In genomic region chrX:40564447-40564846, GRCh38 we compare ENCODE assay signal across 32 cellular contexts. TPM values are rescaled to one million over a fixed set of nuclear protein-coding genes. Genes with fewer than 3 reads are reported as not detected.
"Had no signal": no experiment of that assay in that cellular context is flagged by ENCODE, and none has a peak within 500 bp of the region (broad histone marks: within the 10 kb centered on the region; RNA-seq: fewer than 3 reads in every experiment).

No MANE protein-coding gene starts in this region.

- H3K27me3 Mint-ChIP-seq: stimulated activated memory B cell treated with anti-CD40 and anti-IgM and Interleukin-4, amounts not matched to agents 10 μg/mL and 1 μg/mL and 100 μg/mL, for 72 hours; stimulated activated naive CD8-positive, alpha-beta T cell treated with anti-CD3 and anti-CD28 coated beads, Interleukin-15, amount 100 ng/mL, for 72 hours; stimulated activated naive CD8-positive, alpha-beta T cell treated with anti-CD3 and anti-CD28 coated beads, Interleukin-15, Interleukin-2, amounts not matched to agents 100 ng/mL and 50 ng/mL, for 24 hours; type B pancreatic cell had no signal

- H3K27ac ChIP-seq: stomach, suprapubic skin, testis, thoracic aorta, tibial artery, tibial nerve, transverse colon, upper lobe of left lung, upper lobe of right lung, uterus, vagina had no signal

- H3K9me3 Mint-ChIP-seq: stimulated activated effector memory CD8-positive, alpha-beta T cell treated with anti-CD3 and anti-CD28 coated beads, Interleukin-12 subunit alpha, Interleukin-12 subunit beta, amount 100 ng/mL, for 72 hours; stimulated activated memory B cell treated with anti-CD40 and anti-IgM and Interleukin-4, amounts not matched to agents 10 μg/mL and 1 μg/mL and 100 μg/mL, for 72 hours; stimulated activated naive B cell treated with anti-CD40 and anti-IgM and Interleukin-4, amounts not matched to agents 10 μg/mL and 1 μg/mL and 100 μg/mL, for 72 hours; stimulated activated naive CD8-positive, alpha-beta T cell treated with anti-CD3 and anti-CD28 coated beads, Interleukin-15, amount 100 ng/mL, for 72 hours; stimulated activated naive CD8-positive, alpha-beta T cell treated with anti-CD3 and anti-CD28 coated beads, Interleukin-15, Interleukin-2, amounts not matched to agents 100 ng/mL and 50 ng/mL, for 24 hours; type B pancreatic cell had no signal

- FAIRE-seq: urothelium cell line had no signal

- H3K4me1 ChIP-seq: stomach, suprapubic skin, testis, tibial artery, tibial nerve, transverse colon, upper lobe of left lung, upper lobe of right lung, uterus, vagina had no signal

- H3K4me3 ChIP-seq: stomach, suprapubic skin, testis, thoracic aorta, tibial artery, tibial nerve, transverse colon, upper lobe of left lung, upper lobe of right lung, uterus, vagina had no signal

- H3K4me1 Mint-ChIP-seq: stimulated activated effector memory CD8-positive, alpha-beta T cell treated with anti-CD3 and anti-CD28 coated beads, Interleukin-12 subunit alpha, Interleukin-12 subunit beta, amount 100 ng/mL, for 72 hours; stimulated activated memory B cell treated with anti-CD40 and anti-IgM and Interleukin-4, amounts not matched to agents 10 μg/mL and 1 μg/mL and 100 μg/mL, for 72 hours had no signal

- H3K9me3 ChIP-seq: stomach, suprapubic skin, testis, thoracic aorta, tibial artery, tibial nerve, transverse colon, upper lobe of left lung, upper lobe of right lung, uterus, vagina had no signal

- ATAC-seq: stimulated activated effector memory CD8-positive, alpha-beta T cell treated with anti-CD3 and anti-CD28 coated beads, Interleukin-12 subunit alpha, Interleukin-12 subunit beta, amount 100 ng/mL, for 72 hours; stimulated activated memory B cell treated with anti-CD40 and anti-IgM and Interleukin-4, amounts not matched to agents 10 μg/mL and 1 μg/mL and 100 μg/mL, for 72 hours; stimulated activated naive B cell treated with anti-CD40 and anti-IgM and Interleukin-4, amounts not matched to agents 10 μg/mL and 1 μg/mL and 100 μg/mL, for 72 hours; stimulated activated naive CD8-positive, alpha-beta T cell treated with anti-CD3 and anti-CD28 coated beads, Interleukin-15, amount 100 ng/mL, for 72 hours; stimulated activated naive CD8-positive, alpha-beta T cell treated with anti-CD3 and anti-CD28 coated beads, Interleukin-15, Interleukin-2, amounts not matched to agents 100 U/mL and 50 U/mL, for 24 hours; upper lobe of right lung had no signal

- H3K27me3 ChIP-seq: suprapubic skin, testis, tibial artery, transverse colon, upper lobe of left lung, upper lobe of right lung, vagina had no signal

- H3K36me3 ChIP-seq: stomach, suprapubic skin, thoracic aorta, tibial artery, tibial nerve, transverse colon, upper lobe of left lung, upper lobe of right lung, uterus, vagina had no signal

- H3K36me3 Mint-ChIP-seq: stimulated activated effector memory CD8-positive, alpha-beta T cell treated with anti-CD3 and anti-CD28 coated beads, Interleukin-12 subunit alpha, Interleukin-12 subunit beta, amount 100 ng/mL, for 72 hours; stimulated activated memory B cell treated with anti-CD40 and anti-IgM and Interleukin-4, amounts not matched to agents 10 μg/mL and 1 μg/mL and 100 μg/mL, for 72 hours; stimulated activated naive B cell treated with anti-CD40 and anti-IgM and Interleukin-4, amounts not matched to agents 10 μg/mL and 1 μg/mL and 100 μg/mL, for 72 hours; type B pancreatic cell had no signal

- H3K27ac Mint-ChIP-seq: stimulated activated effector memory CD8-positive, alpha-beta T cell treated with anti-CD3 and anti-CD28 coated beads, Interleukin-12 subunit alpha, Interleukin-12 subunit beta, amount 100 ng/mL, for 72 hours; stimulated activated memory B cell treated with anti-CD40 and anti-IgM and Interleukin-4, amounts not matched to agents 10 μg/mL and 1 μg/mL and 100 μg/mL, for 72 hours; stimulated activated naive B cell treated with anti-CD40 and anti-IgM and Interleukin-4, amounts not matched to agents 10 μg/mL and 1 μg/mL and 100 μg/mL, for 72 hours; stimulated activated naive CD8-positive, alpha-beta T cell treated with anti-CD3 and anti-CD28 coated beads, Interleukin-15, amount 100 ng/mL, for 72 hours; stimulated activated naive CD8-positive, alpha-beta T cell treated with anti-CD3 and anti-CD28 coated beads, Interleukin-15, Interleukin-2, amounts not matched to agents 100 ng/mL and 50 ng/mL, for 24 hours; type B pancreatic cell had no signal

- DNase-seq: stimulated activated CD4-positive, alpha-beta T cell treated with anti-CD3 and anti-CD28 coated beads, Interleukin-2, amount 100 ng/mL, for 48 hours; stimulated activated CD4-positive, alpha-beta T cell treated with anti-CD3 and anti-CD28 coated beads, Interleukin-4, amount 100 ng/mL, for 1 hour; stimulated activated CD4-positive, alpha-beta T cell treated with anti-CD3 and anti-CD28 coated beads, Interleukin-4, amount 100 ng/mL, for 24 hours; stimulated activated CD4-positive, alpha-beta T cell treated with anti-CD3 and anti-CD28 coated beads, Interleukin-4, amount 100 ng/mL, for 4 hours; stimulated activated CD8-positive, alpha-beta memory T cell treated with anti-CD3 and anti-CD28 coated beads, Interleukin-4, amount 100 ng/mL, for 48 hours; stimulated activated naive B cell treated with anti-CD40 and anti-IgM and Interleukin-4, amounts not matched to agents 10 μg/mL and 1 μg/mL and 100 μg/mL, for 72 hours; stimulated activated naive CD4-positive, alpha-beta T cell; stimulated activated naive CD4-positive, alpha-beta T cell treated with Interleukin-2 at 50 U/mL for 16 hours; stimulated activated naive CD8-positive, alpha-beta T cell treated with anti-CD3 and anti-CD28 coated beads, Interleukin-15, amount 100 ng/mL, for 72 hours; stimulated activated naive CD8-positive, alpha-beta T cell treated with anti-CD3 and anti-CD28 coated beads, Interleukin-15, Interleukin-2, amounts not matched to agents 100 U/mL and 50 U/mL, for 24 hours; stomach; substantia nigra; testis; tibial artery; transverse colon; trophoblast cell; upper lobe of left lung; upper lobe of right lung; uterus had no signal

- H3K4me3 Mint-ChIP-seq: stimulated activated effector memory CD8-positive, alpha-beta T cell treated with anti-CD3 and anti-CD28 coated beads, Interleukin-12 subunit alpha, Interleukin-12 subunit beta, amount 100 ng/mL, for 72 hours; stimulated activated memory B cell treated with anti-CD40 and anti-IgM and Interleukin-4, amounts not matched to agents 10 μg/mL and 1 μg/mL and 100 μg/mL, for 72 hours; stimulated activated naive B cell treated with anti-CD40 and anti-IgM and Interleukin-4, amounts not matched to agents 10 μg/mL and 1 μg/mL and 100 μg/mL, for 72 hours; stimulated activated naive CD8-positive, alpha-beta T cell treated with anti-CD3 and anti-CD28 coated beads, Interleukin-15, amount 100 ng/mL, for 72 hours; stimulated activated naive CD8-positive, alpha-beta T cell treated with anti-CD3 and anti-CD28 coated beads, Interleukin-15, Interleukin-2, amounts not matched to agents 100 ng/mL and 50 ng/mL, for 24 hours; type B pancreatic cell had no signal

RNA-seq across cellular contexts. Expression of gene MPC1L, which starts 58.8 kb away (rescaled TPM):
- total RNA-seq: stomach, subcutaneous adipose tissue, suprapubic skin, temporal lobe, thoracic aorta, tibial nerve, transverse colon, upper lobe of left lung, upper lobe of right lung, ureter, urinary bladder, uterus, vagina had no signal
- polyA plus RNA-seq: stomach, urinary bladder had no signal
